20 cellular contexts compared by ENCODE assay signal in genomic region chr18:65620076-65620696, GRCh38.
"Had no signal": no experiment of that assay in that cellular context is flagged by ENCODE, and none has a peak within 500 bp of the region (broad histone marks: within the 10 kb centered on the region; RNA-seq: fewer than 3 reads in every experiment).

No MANE protein-coding gene starts in this region.

- DNase-seq: colonic mucosa; dermis blood vessel endothelial cell; esophagus squamous epithelium; foreskin fibroblast; kidney glomerular epithelial cell; mammary epithelial cell; natural killer cell; retina; right lobe of liver; spleen; stimulated activated CD4-positive, alpha-beta T cell treated with anti-CD3 and anti-CD28 coated beads, Interleukin-15, amount 100 ng/mL, for 24 hours; stimulated activated CD4-positive, alpha-beta T cell treated with anti-CD3 and anti-CD28 coated beads, Interleukin-1b, Interleukin-23, amount 100 ng/mL, for 48 hours; stimulated activated CD4-positive, alpha-beta T cell treated with anti-CD3 and anti-CD28 coated beads, Interleukin-4, amount 100 ng/mL, for 24 hours; tibial artery had no signal

- H3K4me2 ChIP-seq: hepatocyte had no signal

- H2AFZ ChIP-seq: hepatocyte had no signal

- H3K4me1 ChIP-seq: colonic mucosa, esophagus squamous epithelium, gastroesophageal sphincter, psoas muscle, right lobe of liver, spleen, tibial artery had no signal

- ATAC-seq: gastroesophageal sphincter; natural killer cell; psoas muscle; right lobe of liver; stimulated activated memory B cell treated with anti-CD40 and anti-IgM and Interleukin-4, amounts not matched to agents 10 μg/mL and 1 μg/mL and 100 μg/mL, for 72 hours had no signal

- H3K4me3 ChIP-seq: colonic mucosa, esophagus squamous epithelium, gastroesophageal sphincter, hepatocyte, psoas muscle, right lobe of liver, spleen, tibial artery had no signal

- H3K4me1 Mint-ChIP-seq: central memory CD8-positive, alpha-beta T cell; natural killer cell; stimulated activated memory B cell treated with anti-CD40 and anti-IgM and Interleukin-4, amounts not matched to agents 10 μg/mL and 1 μg/mL and 100 μg/mL, for 72 hours had no signal

- H3K36me3 Mint-ChIP-seq: stimulated activated memory B cell treated with anti-CD40 and anti-IgM and Interleukin-4, amounts not matched to agents 10 μg/mL and 1 μg/mL and 100 μg/mL, for 72 hours had no signal

- H3K27me3 ChIP-seq: colonic mucosa, esophagus squamous epithelium, gastroesophageal sphincter, hepatocyte, right lobe of liver, spleen, tibial artery had no signal

- H3K36me3 ChIP-seq: colonic mucosa, esophagus squamous epithelium, gastroesophageal sphincter, right lobe of liver, spleen, tibial artery had no signal

- H3K27me3 Mint-ChIP-seq: central memory CD8-positive, alpha-beta T cell; stimulated activated memory B cell treated with anti-CD40 and anti-IgM and Interleukin-4, amounts not matched to agents 10 μg/mL and 1 μg/mL and 100 μg/mL, for 72 hours; stimulated activated naive CD8-positive, alpha-beta T cell treated with anti-CD3 and anti-CD28 coated beads, Interleukin-15, Interleukin-2, amounts not matched to agents 100 ng/mL and 50 ng/mL, for 24 hours had no signal

- H3K9me3 ChIP-seq: colonic mucosa, gastroesophageal sphincter, psoas muscle, right lobe of liver, tibial artery had no signal

- H3K27ac Mint-ChIP-seq: natural killer cell; stimulated activated memory B cell treated with anti-CD40 and anti-IgM and Interleukin-4, amounts not matched to agents 10 μg/mL and 1 μg/mL and 100 μg/mL, for 72 hours; stimulated activated naive CD8-positive, alpha-beta T cell treated with anti-CD3 and anti-CD28 coated beads, Interleukin-15, Interleukin-2, amounts not matched to agents 100 ng/mL and 50 ng/mL, for 24 hours had no signal

- H3K4me3 Mint-ChIP-seq: central memory CD8-positive, alpha-beta T cell; natural killer cell; stimulated activated memory B cell treated with anti-CD40 and anti-IgM and Interleukin-4, amounts not matched to agents 10 μg/mL and 1 μg/mL and 100 μg/mL, for 72 hours; stimulated activated naive CD8-positive, alpha-beta T cell treated with anti-CD3 and anti-CD28 coated beads, Interleukin-15, Interleukin-2, amounts not matched to agents 100 ng/mL and 50 ng/mL, for 24 hours had no signal

- H3K27ac ChIP-seq: colonic mucosa, esophagus squamous epithelium, gastroesophageal sphincter, hepatocyte, psoas muscle, right lobe of liver, spleen, tibial artery had no signal

- H3K79me2 ChIP-seq: hepatocyte had no signal
